Comparison of ENCODE assay signal across 12 cellular contexts in genomic region chr10:73819513-73820093, GRCh38. TPM values are rescaled to one million over a fixed set of nuclear protein-coding genes. Genes with fewer than 3 reads are reported as not detected.
DNase-seq lines count a peak whose midpoint lies in the region; ATAC-seq and TF ChIP-seq lines count a peak whose summit lies in the region.
"Had no signal": no experiment of that assay in that cellular context is flagged by ENCODE, and none has a peak within 500 bp of the region (broad histone marks: within the 10 kb centered on the region; RNA-seq: fewer than 3 reads in every experiment).

No MANE protein-coding gene starts in this region.

- no peaks in the 10 kb centered on the region for H3K79me1 ChIP-seq in neuronal stem cell (ENCODE audit: low read depth, low read length)

- CTCF ChIA-PET in WTC11 (lab: Charles Lee): interaction anchor here (0.6 to 3.2 kb wide), 15 partner anchors 10 to 284 kb away, joined by 3 to 22 read pairs (median 4); partner anchors contain the start of genes CAMK2G and ZSWIM8

- no peak overlapping the region for H2BK5ac ChIP-seq in neuronal stem cell (ENCODE audit: low read length)

- DNase-seq in Caki2 (ENCODE audit: low read depth) (peak; percentile 10), WTC11 (ENCODE audit: low spot score) (peak; percentile 46), foreskin keratinocyte (peak in 1 of 2 donors; percentile 18), neuronal stem cell (ENCODE audit: low spot score) (no peak), T-helper 2 cell (no peak), NCI-H2107 (lab: John Stamatoyannopoulos, UW) (no peak), 8988T (no peak)
- DNase-seq: midbrain; stimulated activated CD4-positive, alpha-beta T cell treated with anti-CD3 and anti-CD28 coated beads, Interleukin-4, amount 100 ng/mL, for 4 hours had no signal

- H3K27ac Mint-ChIP-seq in WTC11: no peak overlapping the region

- no peak overlapping the region for H2BK12ac ChIP-seq in neuronal stem cell (ENCODE audit: low read length)

- H3K9me3 Mint-ChIP-seq in WTC11: no peaks in the 10 kb centered on the region

- in situ Hi-C loops in Caki2 (cut with HindIII; ENCODE audit: low pct_unique_long_range_greater_than_20kb, low sequenced_read_pairs): no loop called here

- no CpG with 5 or more reads among the region's 20 CpGs for WGBS in neuronal stem cell (ENCODE audit: extremely low coverage in 2 of 2, insufficient read length in 2 of 2, insufficient replicate concordance in 1 of 2), 2 donors

- no peak overlapping the region for H3K4me2 ChIP-seq in neuronal stem cell (ENCODE audit: insufficient read depth, low read length, poor library complexity, severe bottlenecking)

- H2BK120ac ChIP-seq in neuronal stem cell (ENCODE audit: low read depth, low read length): peak overlapping the region; percentile 21

- POLR2A ChIA-PET in WTC11 (lab: Charles Lee): interaction anchor here (0.6 to 1.0 kb wide), 2 partner anchors 10 to 14 kb away, joined by 3 read pairs; no protein-coding TSS in a partner anchor

- peak overlapping the region in 1 of 2 donors; percentile 25 for H3K4me3 ChIP-seq in neuronal stem cell (ENCODE audit: low read length in 2 of 2)
- H3K4me3 ChIP-seq: BLaER1 treated with 17β-estradiol and CSF1 and Interleukin-3, amounts not matched to agents 10 nM and 100 nM; HAP-1 had no signal

- H3K27me3 ChIP-seq in foreskin keratinocyte: no peaks in the 10 kb centered on the region
- H3K27me3 ChIP-seq in neuronal stem cell (ENCODE audit: control insufficient read depth in 3 of 3, insufficient read depth in 3 of 3, low read depth in 1 of 3, low read length in 3 of 3): no peaks in the 10 kb centered on the region
- H3K27me3 ChIP-seq: BLaER1 treated with 17β-estradiol and CSF1 and Interleukin-3, amounts not matched to agents 10 nM and 100 nM had no signal

- H3K27me3 Mint-ChIP-seq in WTC11 (ENCODE audit: low read depth): no peaks in the 10 kb centered on the region

- H3K4me1 ChIP-seq in foreskin keratinocyte: no peaks in the 10 kb centered on the region
- no peaks in the 10 kb centered on the region for H3K4me1 ChIP-seq in neuronal stem cell (ENCODE audit: control insufficient read depth in 2 of 2, insufficient read depth in 1 of 2, low read depth in 1 of 2, low read length in 2 of 2)
- H3K4me1 ChIP-seq: HAP-1 had no signal

- no peak overlapping the region for H3K27ac ChIP-seq in foreskin keratinocyte
- no peak overlapping the region for H3K27ac ChIP-seq in neuronal stem cell (replicated peaks; ENCODE audit: low read length)
- H3K27ac ChIP-seq: BLaER1 treated with 17β-estradiol and CSF1 and Interleukin-3, amounts not matched to agents 10 nM and 100 nM had no signal

- H3K23ac ChIP-seq in neuronal stem cell (ENCODE audit: low read depth, low read length, poor library complexity): no peak overlapping the region

- no peaks in the 10 kb centered on the region for H3K4me1 Mint-ChIP-seq in WTC11

- no peaks in the 10 kb centered on the region for H3K9me3 ChIP-seq in neuronal stem cell (replicated peaks in 1 of 2; ENCODE audit: control insufficient read depth in 2 of 2, insufficient read depth in 1 of 2, low read depth in 1 of 2, low read length in 2 of 2)
- H3K9me3 ChIP-seq: BLaER1 treated with 17β-estradiol and CSF1 and Interleukin-3, amounts not matched to agents 10 nM and 100 nM; HAP-1 had no signal

- H2BK15ac ChIP-seq in neuronal stem cell (ENCODE audit: low read length): peak overlapping the region; percentile 56

- H3K9ac ChIP-seq in neuronal stem cell (ENCODE audit: low read depth, low read length, poor library complexity): peak overlapping the region; percentile 3

- peaks cover 12 to 35% of the 10 kb centered on the region in 2 donors for H3K36me3 ChIP-seq in neuronal stem cell (replicated peaks in 1 of 2; ENCODE audit: control insufficient read depth in 2 of 2, insufficient read depth in 2 of 2, low read length in 2 of 2)

- TF ChIP-seq CTCF in WTC11 (IDR thresholded peaks at IDR 0.05) (no peak), foreskin keratinocyte (conservative IDR thresholded peaks at IDR 0.05) (peak; percentile 39)

- no peak overlapping the region for H4K8ac ChIP-seq in neuronal stem cell (ENCODE audit: low read depth, low read length)

- H3K4me3 Mint-ChIP-seq in WTC11: no peak overlapping the region

- no peak overlapping the region for H3K18ac ChIP-seq in neuronal stem cell (ENCODE audit: low read length)

- no peak overlapping the region for H2AFZ ChIP-seq in neuronal stem cell (ENCODE audit: low read length)

- no peak overlapping the region for H3K4ac ChIP-seq in neuronal stem cell (ENCODE audit: low read length)

- no peak overlapping the region for H4K91ac ChIP-seq in neuronal stem cell (ENCODE audit: low read depth, low read length, poor library complexity)

- ATAC-seq in WTC11 (peak; percentile 73), foreskin keratinocyte (peak; percentile 44), GM19452 (IDR thresholded peaks at IDR 0.05; ENCODE audit: unreplicated experiment) (no peak)

- no peak overlapping the region for H2AK5ac ChIP-seq in neuronal stem cell (ENCODE audit: low read depth, low read length)

- peaks cover 20% of the 10 kb centered on the region for H3K36me3 Mint-ChIP-seq in WTC11

- H3K14ac ChIP-seq in neuronal stem cell (ENCODE audit: low read length): no peak overlapping the region

TF ChIP-seq in WTC11, 78 proteins besides CTCF, POLR2A, EP300 and RAD21:
- TF ChIP-seq ZNF425 (CRISPR knock-in tag; conservative IDR thresholded peaks at IDR 0.05) (no peak), MAX (CRISPR knock-in tag; IDR thresholded peaks at IDR 0.05) (no peak), FOXJ3 (CRISPR knock-in tag; IDR thresholded peaks at IDR 0.05; ENCODE audit: borderline replicate concordance) (no peak), SMAD4 (CRISPR knock-in tag; IDR thresholded peaks at IDR 0.05) (no peak), TEAD1 (CRISPR knock-in tag; IDR thresholded peaks at IDR 0.05) (no peak), E2F4 (CRISPR knock-in tag; IDR thresholded peaks at IDR 0.05; ENCODE audit: borderline replicate concordance, low read depth) (no peak), SP1 (CRISPR knock-in tag; conservative IDR thresholded peaks at IDR 0.05) (no peak)

RNA-seq across cellular contexts. Expression of gene NDST2, which starts 8.2 kb away (rescaled TPM):
- 1.2 and 26.2 TPM in 2 replicates for total RNA-seq in Caki2 (2014; rRNA removed; shearing (Covaris generic); ENCODE audit: low replicate concordance)
- total RNA-seq in WTC11 (2021) (26.3 to 32.3 TPM (median 31.1 TPM) in 3 replicates), foreskin keratinocyte (10.0 and 10.2 TPM in 2 replicates)
- polyA plus RNA-seq in foreskin keratinocyte: 8.2 and 8.8 TPM in 2 replicates
- 14.3 TPM for polyA plus RNA-seq in neuronal stem cell (2013, experiment 1 of 2)
- polyA plus RNA-seq in neuronal stem cell (2013, experiment 2 of 2): 14.9 TPM

RNA-seq across cellular contexts. Expression of gene ZSWIM8, which starts 34.2 kb away (rescaled TPM):
- 22.8 and 52.3 TPM in 2 replicates for total RNA-seq in Caki2 (2014; rRNA removed; shearing (Covaris generic); ENCODE audit: low replicate concordance)
- total RNA-seq in WTC11 (2021): 50.5 to 59.1 TPM (median 53.2 TPM) in 3 replicates
- 41.7 and 41.8 TPM in 2 replicates for total RNA-seq in foreskin keratinocyte
- polyA plus RNA-seq in foreskin keratinocyte: 38.8 and 44.9 TPM in 2 replicates
- polyA plus RNA-seq in neuronal stem cell (2013, experiment 1 of 2): 39.1 TPM
- 45.8 TPM for polyA plus RNA-seq in neuronal stem cell (2013, experiment 2 of 2)

RNA-seq across cellular contexts. Expression of gene CHCHD1, which starts 37.8 kb away (rescaled TPM):
- 54.0 and 109 TPM in 2 replicates for total RNA-seq in Caki2 (2014; rRNA removed; shearing (Covaris generic); ENCODE audit: low replicate concordance)
- total RNA-seq in WTC11 (2021) (45.9 to 47.9 TPM (median 45.9 TPM) in 3 replicates), foreskin keratinocyte (56.7 and 58.9 TPM in 2 replicates)
- 92.7 and 96.6 TPM in 2 replicates for polyA plus RNA-seq in foreskin keratinocyte
- polyA plus RNA-seq in neuronal stem cell (2013, experiment 1 of 2): 123 TPM
- polyA plus RNA-seq in neuronal stem cell (2013, experiment 2 of 2): 123 TPM

RNA-seq across cellular contexts. Expression of gene CAMK2G, which starts 54.8 kb away (rescaled TPM):
- 20.1 and 22.2 TPM in 2 replicates for total RNA-seq in Caki2 (2014; rRNA removed; shearing (Covaris generic); ENCODE audit: low replicate concordance)
- total RNA-seq in WTC11 (2021) (34.9 to 39.9 TPM (median 34.9 TPM) in 3 replicates), foreskin keratinocyte (16.9 and 18.6 TPM in 2 replicates)
- 9.7 and 10.6 TPM in 2 replicates for polyA plus RNA-seq in foreskin keratinocyte
- polyA plus RNA-seq in neuronal stem cell (2013, experiment 1 of 2): 30.5 TPM
- polyA plus RNA-seq in neuronal stem cell (2013, experiment 2 of 2): 31.7 TPM

Comparison
In these comparisons a context has a peak if more than half of its experiments do, and no peak if none do; other contexts are left out.
1. DNase-seq: peak in Caki2 (single experiment) and WTC11 (single experiment); none in neuronal stem cell (single experiment), T-helper 2 cell (0 of 5), NCI-H2107 (single experiment) and 8988T (single experiment).